In the genomic region with DNA sequence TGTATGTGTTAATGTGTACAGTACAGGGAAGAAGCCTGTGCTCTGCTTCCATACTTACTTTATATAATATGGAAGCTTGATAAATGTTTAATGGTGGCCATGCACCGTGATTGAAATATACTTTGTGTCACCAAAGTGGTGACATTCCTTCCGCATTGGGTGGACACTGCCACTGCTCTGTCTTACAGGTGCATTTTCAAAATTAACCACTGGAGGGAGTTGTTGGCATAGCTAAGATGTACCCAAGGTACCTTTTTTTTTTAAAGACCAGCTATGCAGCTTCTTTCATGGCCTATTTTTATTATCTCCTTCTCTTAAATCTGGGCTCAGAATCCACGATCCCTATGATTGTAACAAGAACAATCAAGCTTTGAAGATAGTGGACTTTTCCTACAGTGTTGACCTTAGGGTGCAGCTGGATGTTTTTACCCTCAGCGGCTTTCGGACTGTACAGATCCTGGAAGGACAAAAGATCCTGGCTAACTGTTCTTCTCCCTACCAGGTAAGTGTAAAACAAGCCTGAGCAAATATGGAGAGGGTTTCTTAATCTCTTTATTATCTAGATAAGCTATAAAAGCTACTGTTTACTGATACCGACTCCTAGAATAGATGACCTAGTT, we compare ENCODE assay signal across 8 cellular contexts. TPM values are rescaled to one million over a fixed set of nuclear protein-coding genes. Genes with fewer than 3 reads are reported as not detected.
DNase-seq lines count a peak whose midpoint lies in the region; ATAC-seq, FAIRE-seq and TF ChIP-seq lines count a peak whose summit lies in the region.

No MANE protein-coding gene starts in this region.

- no peak overlapping the region for H2AFZ ChIP-seq in fibroblast of lung (ENCODE audit: low read length)

- no peaks in the 10 kb centered on the region for H3K27me3 ChIP-seq in fibroblast of lung (ENCODE audit: control insufficient read depth, insufficient read depth, low read length)

- H3K4me1 ChIP-seq in fibroblast of lung (ENCODE audit: control insufficient read depth, extremely low read depth, insufficient read depth, low read length) = no peaks in the 10 kb centered on the region

- H3K27ac Mint-ChIP-seq in activated B cell treated with CpG ODN at 0.5 μM for 24 hours = no peak overlapping the region
- H3K27ac Mint-ChIP-seq in natural killer cell treated with Interleukin-12 subunit alpha and Interleukin-12 subunit beta and Interleukin-15 and Interleukin-18, amount 100 ng/mL, for 72 hours = no peak overlapping the region

- no peak overlapping the region for H3K4me2 ChIP-seq in fibroblast of lung (ENCODE audit: extremely low read depth, insufficient read depth, low read length)

- no peak overlapping the region for H3K27ac ChIP-seq in fibroblast of lung (ENCODE audit: insufficient read depth, low read length)

- TF ChIP-seq POLR2A in H54 (IDR thresholded peaks at IDR 0.05; ENCODE audit: low read depth, low read length) = no peak

- TF ChIP-seq CTCF in activated B cell treated with CpG ODN at 0.5 μM for 24 hours (IDR thresholded peaks at IDR 0.05) (peak; percentile 41), fibroblast of lung (conservative IDR thresholded peaks at IDR 0.05 in 1 of 2, IDR thresholded peaks at IDR 0.05 in 1 of 2; ENCODE audit: low read depth in 1 of 2, low read length in 2 of 2) (peak; percentile 72 to 80)

- no peaks in the 10 kb centered on the region for H3K36me3 Mint-ChIP-seq in activated B cell treated with CpG ODN at 0.5 μM for 24 hours (ENCODE audit: low read depth)
- H3K36me3 Mint-ChIP-seq in natural killer cell treated with Interleukin-12 subunit alpha and Interleukin-12 subunit beta and Interleukin-15 and Interleukin-18, amount 100 ng/mL, for 72 hours = no peaks in the 10 kb centered on the region

- H3K4me1 Mint-ChIP-seq in activated B cell treated with CpG ODN at 0.5 μM for 24 hours = no peaks in the 10 kb centered on the region
- no peaks in the 10 kb centered on the region for H3K4me1 Mint-ChIP-seq in natural killer cell treated with Interleukin-12 subunit alpha and Interleukin-12 subunit beta and Interleukin-15 and Interleukin-18, amount 100 ng/mL, for 72 hours (ENCODE audit: low read depth in 2 of 2)

- peaks cover 2% of the 10 kb centered on the region for H3K36me3 ChIP-seq in fibroblast of lung (ENCODE audit: control insufficient read depth, insufficient read depth, low read length)

- CTCF ChIA-PET in activated B cell treated with CpG ODN at 0.5 μM for 24 hours (lab: Charles Lee) = interaction anchor here (0.6 to 6.4 kb wide), 39 partner anchors 11 to 432 kb away, joined by 3 to 228 read pairs (median 6); partner anchors contain the start of genes ANKRD63, CCDC9B, PAK6 and SRP14

- no peaks in the 10 kb centered on the region for H3K9me3 ChIP-seq in fibroblast of lung (ENCODE audit: control insufficient read depth, insufficient read depth, low read depth, low read length)

- H3K4me3 ChIP-seq in fibroblast of lung (replicated peaks in 1 of 4; ENCODE audit: control extremely low read depth in 1 of 4, insufficient read depth in 1 of 4, low read depth in 3 of 4, low read length in 4 of 4) = no peak overlapping the region

- POLR2A ChIA-PET in activated B cell treated with CpG ODN at 0.5 μM for 24 hours (lab: Charles Lee) = interaction anchor here (0.6 to 2.2 kb wide), 10 partner anchors 21 to 288 kb away, joined by 3 to 16 read pairs (median 4); partner anchors contain the start of genes BMF and PAK6

- H3K79me2 ChIP-seq in fibroblast of lung (ENCODE audit: control insufficient read depth, insufficient read depth, low read length) = no peaks in the 10 kb centered on the region

- H4K20me1 ChIP-seq in fibroblast of lung (ENCODE audit: control insufficient read depth, extremely low read depth, insufficient read depth, low read length) = no peaks in the 10 kb centered on the region

- peak; percentile 94 for FAIRE-seq in H54 (lab: Jason Lieb, UNC)

- intact Hi-C loops in activated B cell treated with CpG ODN at 0.5 μM for 24 hours (cut with micrococcal nuclease) = loop anchor here (1.0 to 5.0 kb wide), 7 partner anchors 57 to 434 kb away; partner anchors contain the start of gene FSIP1

- H3K9ac ChIP-seq in fibroblast of lung (ENCODE audit: insufficient read depth, low read length) = no peak overlapping the region

- no peaks in the 10 kb centered on the region for H3K27me3 Mint-ChIP-seq in activated B cell treated with CpG ODN at 0.5 μM for 24 hours
- no peaks in the 10 kb centered on the region for H3K27me3 Mint-ChIP-seq in natural killer cell treated with Interleukin-12 subunit alpha and Interleukin-12 subunit beta and Interleukin-15 and Interleukin-18, amount 100 ng/mL, for 72 hours

- peak; percentile 100 for ATAC-seq in activated B cell treated with CpG ODN at 0.5 μM for 24 hours (ENCODE audit: low read depth)
- peak; percentile 76 to 86 for ATAC-seq in natural killer cell treated with Interleukin-12 subunit alpha and Interleukin-12 subunit beta and Interleukin-15 and Interleukin-18, amount 100 ng/mL, for 72 hours
- no peak for ATAC-seq in GM19324 (IDR thresholded peaks at IDR 0.05; ENCODE audit: low FRiP score, unreplicated experiment)
- no peak for ATAC-seq in GM21515 (IDR thresholded peaks at IDR 0.05; ENCODE audit: unreplicated experiment)

- no peak overlapping the region for H3K4me3 Mint-ChIP-seq in activated B cell treated with CpG ODN at 0.5 μM for 24 hours
- H3K4me3 Mint-ChIP-seq in natural killer cell treated with Interleukin-12 subunit alpha and Interleukin-12 subunit beta and Interleukin-15 and Interleukin-18, amount 100 ng/mL, for 72 hours = no peak overlapping the region

- DNase-seq in DMS53 (lab: John Stamatoyannopoulos, UW) (peak; percentile 85), H54 (ENCODE audit: insufficient read length, low spot score) (no peak), NCI-H2171 treated with DMSO at 0.1 percent for 48 hours (lab: John Stamatoyannopoulos, UW) (peak; percentile 72), activated B cell treated with CpG ODN at 0.5 μM for 24 hours (no peak), fibroblast of lung (ENCODE audit: low read depth in 2 of 2) (peak; percentile 52 to 80)
- DNase-seq in natural killer cell treated with Interleukin-12 subunit alpha and Interleukin-12 subunit beta and Interleukin-15 and Interleukin-18, amount 100 ng/mL, for 72 hours (ENCODE audit: low spot score) = peak; percentile 69

- no peaks in the 10 kb centered on the region for H3K9me3 Mint-ChIP-seq in activated B cell treated with CpG ODN at 0.5 μM for 24 hours
- no peaks in the 10 kb centered on the region for H3K9me3 Mint-ChIP-seq in natural killer cell treated with Interleukin-12 subunit alpha and Interleukin-12 subunit beta and Interleukin-15 and Interleukin-18, amount 100 ng/mL, for 72 hours

RNA-seq across cellular contexts. Expression of gene PAK6, which starts 21.6 kb away (rescaled TPM):
- 0.34 and 0.40 TPM in 2 replicates for total RNA-seq in activated B cell treated with CpG ODN at 0.5 μM for 24 hours
- under 0.01 TPM in 1 of 2 replicates, not detected in the other for total RNA-seq in fibroblast of lung
- polyA plus RNA-seq in fibroblast of lung = 0.03 and 0.05 TPM in 2 replicates
- 0.19 TPM in 1 of 2 replicates, not detected in the other for polyA plus RNA-seq in fibroblast of lung (2012)
- not detected in 2 replicates for polyA minus RNA-seq in fibroblast of lung (ENCODE audit: low replicate concordance)
- 1 to 10 TPM; 1.9 to 2.9 TPM for total RNA-seq in natural killer cell treated with Interleukin-12 subunit alpha and Interleukin-12 subunit beta and Interleukin-15 and Interleukin-18, amount 100 ng/mL, for 72 hours

RNA-seq across cellular contexts. Expression of gene BUB1B, which starts 56.4 kb away (rescaled TPM):
- total RNA-seq in activated B cell treated with CpG ODN at 0.5 μM for 24 hours = 3.9 and 4.2 TPM in 2 replicates
- total RNA-seq in fibroblast of lung = 2.1 and 5.4 TPM in 2 replicates
- 6.9 and 23.9 TPM in 2 replicates for polyA plus RNA-seq in fibroblast of lung
- 6.2 and 20.5 TPM in 2 replicates for polyA plus RNA-seq in fibroblast of lung (2012)
- polyA minus RNA-seq in fibroblast of lung (ENCODE audit: low replicate concordance) = 6.6 and 7.3 TPM in 2 replicates
- 10 to 100 TPM; 19.4 to 70.8 TPM for total RNA-seq in natural killer cell treated with Interleukin-12 subunit alpha and Interleukin-12 subunit beta and Interleukin-15 and Interleukin-18, amount 100 ng/mL, for 72 hours

Comparison
In these comparisons a context has a peak if more than half of its experiments do, and no peak if none do; other contexts are left out.
1. DNase-seq: peak in DMS53 (single experiment), NCI-H2171 treated with DMSO at 0.1 percent for 48 hours (single experiment), fibroblast of lung (2 of 2) and natural killer cell treated with Interleukin-12 subunit alpha and Interleukin-12 subunit beta and Interleukin-15 and Interleukin-18, amount 100 ng/mL, for 72 hours (single experiment); none in H54 (single experiment) and activated B cell treated with CpG ODN at 0.5 μM for 24 hours (single experiment).
2. ATAC-seq: peak in activated B cell treated with CpG ODN at 0.5 μM for 24 hours (single experiment) and natural killer cell treated with Interleukin-12 subunit alpha and Interleukin-12 subunit beta and Interleukin-15 and Interleukin-18, amount 100 ng/mL, for 72 hours (2 of 2); none in GM19324 (single experiment) and GM21515 (single experiment).